Comparison of ENCODE assay signal across 22 cellular contexts in the genomic region with DNA sequence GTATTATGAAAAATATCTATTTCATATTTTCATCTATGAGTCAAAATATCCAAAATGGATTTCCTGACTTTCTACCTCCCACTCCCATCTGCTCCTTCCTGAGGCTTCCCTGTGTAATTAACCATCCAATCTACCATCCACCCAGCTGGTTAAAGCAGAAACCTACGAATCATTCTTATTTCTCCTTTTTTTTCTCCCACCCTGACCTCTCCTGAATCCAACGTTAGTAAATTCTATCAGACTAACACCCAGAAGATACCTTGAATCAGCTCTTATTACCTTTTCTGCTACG. TPM values are rescaled to one million over a fixed set of nuclear protein-coding genes. Genes with fewer than 3 reads are reported as not detected.
"Had no signal": no experiment of that assay in that cellular context is flagged by ENCODE, and none has a peak within 500 bp of the region (broad histone marks: within the 10 kb centered on the region; RNA-seq: fewer than 3 reads in every experiment).

No MANE protein-coding gene starts in this region.

- H3K27me3 ChIP-seq: heart right ventricle, thyroid gland had no signal

- H3K9me3 ChIP-seq: lower lobe of right lung, thyroid gland had no signal

- ATAC-seq: activated naive CD8-positive, alpha-beta T cell treated with anti-CD3 and anti-CD28 coated beads, Interleukin-2, amount 50 U/mL, for 24 hours; heart right ventricle; lower lobe of right lung; naive thymus-derived CD4-positive, alpha-beta T cell had no signal

- H3K27ac ChIP-seq: heart right ventricle, lower lobe of right lung, thyroid gland had no signal

- H3K4me3 ChIP-seq: heart right ventricle, lower lobe of right lung, thyroid gland had no signal

- H3K4me1 ChIP-seq: lower lobe of right lung, thyroid gland had no signal

- H3K36me3 ChIP-seq: heart right ventricle, lower lobe of right lung, thyroid gland had no signal

- DNase-seq: activated CD4-positive, alpha-beta memory T cell treated with anti-CD3 and anti-CD28 coated beads, Interleukin-2, amount 10 ng/mL, durations not matched to agents 7 days and 5 days; activated CD4-positive, alpha-beta T cell treated with anti-CD3 and anti-CD28 coated beads for 48 hours; activated gamma-delta T cell; activated naive CD4-positive, alpha-beta T cell treated with anti-CD3 and anti-CD28 coated beads, Interleukin-2, amount 50 U/mL, for 16 hours; activated naive CD8-positive, alpha-beta T cell treated with anti-CD3 and anti-CD28 coated beads, Interleukin-2, amount 50 U/mL, for 24 hours; activated T-cell treated with anti-CD3 and anti-CD28 coated beads for 4 hours; aorta; heart right ventricle; left colon; lower lobe of right lung; naive thymus-derived CD4-positive, alpha-beta T cell; stimulated activated CD4-positive, alpha-beta T cell treated with anti-CD3 and anti-CD28 coated beads, Interleukin-4, amount 100 ng/mL, for 1 hour; stimulated activated naive CD4-positive, alpha-beta T cell had no signal

RNA-seq across cellular contexts. Expression of a gene that starts 3.7 kb away (rescaled TPM):
- total RNA-seq: activated CD4-positive, alpha-beta memory T cell treated with anti-CD3 and anti-CD28 coated beads, Interleukin-2, amount 10 ng/mL, durations not matched to agents 7 days and 5 days; activated T-helper 1 cell treated with anti-CD3 and anti-CD28 coated beads, Interleukin-12 subunit alpha, Interleukin-12 subunit beta, Interleukin-2, Interleukin-4 antibody, amounts not matched to agents 30 ng/mL and 10 ng/mL and 1 ng/mL, durations not matched to agents 14 hours and 24 hours and 36 hours; aorta; epithelial cell of proximal tubule; fibroblast of lung; heart right ventricle; left colon; lower lobe of right lung; naive thymus-derived CD4-positive, alpha-beta T cell; neural crest cell; omental fat pad; progenitor cell of endocrine pancreas; thyroid gland; ureter had no signal
- polyA plus RNA-seq: keratinocyte; naive thymus-derived CD4-positive, alpha-beta T cell had no signal

RNA-seq across cellular contexts. Expression of a gene that starts 45.5 kb away (rescaled TPM):
- total RNA-seq: activated CD4-positive, alpha-beta memory T cell treated with anti-CD3 and anti-CD28 coated beads, Interleukin-2, amount 10 ng/mL, durations not matched to agents 7 days and 5 days; activated T-helper 1 cell treated with anti-CD3 and anti-CD28 coated beads, Interleukin-12 subunit alpha, Interleukin-12 subunit beta, Interleukin-2, Interleukin-4 antibody, amounts not matched to agents 30 ng/mL and 10 ng/mL and 1 ng/mL, durations not matched to agents 14 hours and 24 hours and 36 hours; aorta; epithelial cell of proximal tubule; fibroblast of lung; heart right ventricle; left colon; lower lobe of right lung; naive thymus-derived CD4-positive, alpha-beta T cell; neural crest cell; omental fat pad; progenitor cell of endocrine pancreas; thyroid gland; ureter had no signal
- polyA plus RNA-seq: aorta; fibroblast of lung; heart right ventricle; naive thymus-derived CD4-positive, alpha-beta T cell had no signal
